In genomic region chr7:129498021-129498420, GRCh38 we compare ENCODE assay signal across 18 cellular contexts. TPM values are rescaled to one million over a fixed set of nuclear protein-coding genes. Genes with fewer than 3 reads are reported as not detected.
DNase-seq lines count a peak whose midpoint lies in the region; ATAC-seq and TF ChIP-seq lines count a peak whose summit lies in the region.
"Had no signal": no experiment of that assay in that cellular context is flagged by ENCODE, and none has a peak within 500 bp of the region (broad histone marks: within the 10 kb centered on the region; RNA-seq: fewer than 3 reads in every experiment).

No MANE protein-coding gene starts in this region.

- no peak for ATAC-seq in activated T-helper 17 cell treated with anti-CD3 and anti-CD28 coated beads, Interleukin-2, amount 50 U/mL, for 72 hours (replicated peaks)
- ATAC-seq: A549, K562 had no signal

- no peak overlapping the region for H3K4me3 ChIP-seq in neural progenitor cell
- H3K4me3 ChIP-seq in CD4-positive, alpha-beta memory T cell (ENCODE audit: low read length in 2 of 2) = no peak overlapping the region
- H3K4me3 ChIP-seq: A549, K562 had no signal

- H3K27ac Mint-ChIP-seq in activated T-helper 17 cell treated with anti-CD3 and anti-CD28 coated beads, Interleukin-2, amount 50 U/mL, for 72 hours = peak overlapping the region; percentile 23
- H3K27ac Mint-ChIP-seq in neural progenitor cell = peak overlapping the region; percentile 14
- peak overlapping the region in 1 of 7 donors; percentile 69 for H3K27ac Mint-ChIP-seq in CD4-positive, alpha-beta memory T cell

- H3K36me3 Mint-ChIP-seq in activated T-helper 17 cell treated with anti-CD3 and anti-CD28 coated beads, Interleukin-2, amount 50 U/mL, for 72 hours (ENCODE audit: low read depth) = no peaks in the 10 kb centered on the region
- no peaks in the 10 kb centered on the region for H3K36me3 Mint-ChIP-seq in neural progenitor cell
- no peaks in the 10 kb centered on the region for H3K36me3 Mint-ChIP-seq in CD4-positive, alpha-beta memory T cell

- no peak overlapping the region for H3K4me3 Mint-ChIP-seq in activated T-helper 17 cell treated with anti-CD3 and anti-CD28 coated beads, Interleukin-2, amount 50 U/mL, for 72 hours
- no peak overlapping the region for H3K4me3 Mint-ChIP-seq in neural progenitor cell
- no peak overlapping the region for H3K4me3 Mint-ChIP-seq in CD4-positive, alpha-beta memory T cell

- no peak overlapping the region for H3K9ac ChIP-seq in neural progenitor cell

- H3K27me3 Mint-ChIP-seq in activated T-helper 17 cell treated with anti-CD3 and anti-CD28 coated beads, Interleukin-2, amount 50 U/mL, for 72 hours = no peaks in the 10 kb centered on the region
- peaks cover 7% of the 10 kb centered on the region for H3K27me3 Mint-ChIP-seq in neural progenitor cell (ENCODE audit: insufficient read depth, low read depth)
- H3K27me3 Mint-ChIP-seq in CD4-positive, alpha-beta memory T cell = no peaks in the 10 kb centered on the region

- no peaks in the 10 kb centered on the region for H3K9me3 ChIP-seq in neural progenitor cell (ENCODE audit: low read depth)
- H3K9me3 ChIP-seq in CD4-positive, alpha-beta memory T cell (ENCODE audit: control insufficient read depth in 1 of 2, low read length in 2 of 2) = no peaks in the 10 kb centered on the region
- H3K9me3 ChIP-seq: A549 had no signal

- no peak overlapping the region for H3K4me2 ChIP-seq in neural progenitor cell
- H3K4me2 ChIP-seq: A549 had no signal

- no peaks in the 10 kb centered on the region for H3K79me2 ChIP-seq in neural progenitor cell (ENCODE audit: low read depth)

- POLR2A ChIA-PET in CD4-positive, alpha-beta memory T cell (lab: Charles Lee; ENCODE audit: partially characterized antibody) = no interaction called here

- H3K27ac ChIP-seq in neural progenitor cell = no peak overlapping the region
- no peak overlapping the region for H3K27ac ChIP-seq in CD4-positive, alpha-beta memory T cell (ENCODE audit: low read depth, low read length)
- H3K27ac ChIP-seq: A549 had no signal

- no peak for TF ChIP-seq CTCF in neural progenitor cell (IDR thresholded peaks at IDR 0.05)

- H3K27me3 ChIP-seq in neural progenitor cell = peaks cover 29% of the 10 kb centered on the region
- H3K27me3 ChIP-seq in CD4-positive, alpha-beta memory T cell (ENCODE audit: insufficient read depth, low read length) = no peaks in the 10 kb centered on the region

- CTCF ChIA-PET in CD4-positive, alpha-beta memory T cell (lab: Charles Lee; ENCODE audit: partially characterized antibody) = no interaction called here

- H3K9me3 Mint-ChIP-seq in activated T-helper 17 cell treated with anti-CD3 and anti-CD28 coated beads, Interleukin-2, amount 50 U/mL, for 72 hours = no peaks in the 10 kb centered on the region
- H3K9me3 Mint-ChIP-seq in neural progenitor cell = no peaks in the 10 kb centered on the region
- no peaks in the 10 kb centered on the region for H3K9me3 Mint-ChIP-seq in CD4-positive, alpha-beta memory T cell
- H3K9me3 Mint-ChIP-seq: CD8-positive, alpha-beta memory T cell had no signal

- H3K36me3 ChIP-seq in neural progenitor cell = no peaks in the 10 kb centered on the region
- no peaks in the 10 kb centered on the region for H3K36me3 ChIP-seq in CD4-positive, alpha-beta memory T cell (ENCODE audit: insufficient read depth, low read length)

- H3K4me1 Mint-ChIP-seq in activated T-helper 17 cell treated with anti-CD3 and anti-CD28 coated beads, Interleukin-2, amount 50 U/mL, for 72 hours = peaks cover under 1% of the 10 kb centered on the region
- peaks cover 9% of the 10 kb centered on the region for H3K4me1 Mint-ChIP-seq in neural progenitor cell
- peaks cover 8 to 22% (median 12%) of the 10 kb centered on the region in 4 donors for H3K4me1 Mint-ChIP-seq in CD4-positive, alpha-beta memory T cell

- no peaks in the 10 kb centered on the region for H3K4me1 ChIP-seq in neural progenitor cell
- H3K4me1 ChIP-seq in CD4-positive, alpha-beta memory T cell (ENCODE audit: insufficient read depth, low read length) = peaks cover 9% of the 10 kb centered on the region

- DNase-seq in activated CD8-positive, alpha-beta memory T cell treated with anti-CD3 and anti-CD28 coated beads for 24 hours = peak; percentile 33
- no peak for DNase-seq in activated CD8-positive, alpha-beta memory T cell treated with anti-CD3 and anti-CD28 coated beads, Interleukin-2, amount 50 U/mL, for 4 hours
- no peak for DNase-seq in neural progenitor cell (ENCODE audit: low spot score)
- DNase-seq in CD4-positive, alpha-beta memory T cell = no peak
- no peak for DNase-seq in GF-D8 (lab: John Stamatoyannopoulos, UW)
- DNase-seq in superior temporal gyrus (ENCODE audit: extremely low spot score) = no peak
- DNase-seq: CD8-positive, alpha-beta memory T cell; DMS53; EL; NCI-H1105; NCI-H1694; NCI-H510A; NCI-H748 treated with DMSO at 0.1 percent for 48 hours; OCI-M1; Right ventricle myocardium superior had no signal

- intact Hi-C loops in CD4-positive, alpha-beta memory T cell (cut with micrococcal nuclease) = no loop called here

- H2AFZ ChIP-seq in neural progenitor cell (replicated peaks) = no peak overlapping the region

- no peaks in the 10 kb centered on the region for H4K20me1 ChIP-seq in neural progenitor cell (ENCODE audit: low read depth)

- peaks cover 7% of the 10 kb centered on the region for H3F3A ChIP-seq in neural progenitor cell (ENCODE audit: low read depth)

RNA-seq across cellular contexts. Expression of gene SMKR1, which starts 4.3 kb away (rescaled TPM):
- 1 to 10 TPM; 1.3 to 1.9 TPM for total RNA-seq in activated T-helper 17 cell treated with anti-CD3 and anti-CD28 coated beads, Interleukin-2, amount 50 U/mL, for 72 hours
- total RNA-seq in neural progenitor cell (ENCODE audit: low replicate concordance) = 0.53 and 0.56 TPM in 2 replicates
- total RNA-seq in CD4-positive, alpha-beta memory T cell = 1 to 10 TPM; 1.2 to 1.5 TPM
- 1 to 10 TPM; 2.4 to 7.9 TPM for polyA plus RNA-seq in CD4-positive, alpha-beta memory T cell
- total RNA-seq: Right ventricle myocardium superior had no signal
